ENCODE assay signal across 12 cellular contexts in the genomic region with DNA sequence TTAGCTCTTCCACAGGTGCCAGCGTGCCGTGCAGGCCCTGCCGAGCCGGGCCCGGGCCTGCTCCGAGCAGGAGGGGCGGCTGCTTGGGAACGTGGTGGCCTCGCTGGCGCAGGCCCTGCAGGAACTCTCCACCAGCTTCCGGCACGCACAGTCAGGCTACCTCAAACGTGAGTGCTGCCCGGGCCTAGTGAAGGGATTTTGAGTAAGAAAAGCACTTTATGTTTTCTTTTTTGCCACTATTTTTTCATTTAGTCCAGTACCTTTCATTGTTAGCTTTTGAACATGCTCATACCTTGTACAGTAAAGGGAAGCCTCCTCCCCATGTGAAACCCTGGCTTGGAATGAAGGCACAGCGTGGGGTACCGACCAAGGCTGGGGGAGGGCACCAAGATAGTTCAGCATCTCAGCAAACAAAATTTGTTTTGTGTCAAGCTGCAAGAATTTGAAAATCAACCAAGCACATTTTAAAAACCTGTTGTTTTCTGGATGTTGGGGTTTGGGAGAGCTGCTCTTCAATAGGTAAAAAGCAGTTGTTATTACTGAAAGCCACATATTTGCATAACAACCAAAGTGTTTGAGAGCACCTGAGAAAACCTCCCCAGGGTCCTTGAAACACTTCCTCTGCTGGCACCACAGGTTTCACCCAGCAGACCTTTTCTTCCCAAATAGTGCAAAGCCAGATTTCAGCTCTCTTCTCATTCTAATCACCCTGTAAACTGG. TPM values are rescaled to one million over a fixed set of nuclear protein-coding genes. Genes with fewer than 3 reads are reported as not detected.
DNase-seq lines count a peak whose midpoint lies in the region; ATAC-seq and TF ChIP-seq lines count a peak whose summit lies in the region.
"Had no signal": no experiment of that assay in that cellular context is flagged by ENCODE, and none has a peak within 500 bp of the region (broad histone marks: within the 10 kb centered on the region; RNA-seq: fewer than 3 reads in every experiment).

No MANE protein-coding gene starts in this region.

- H3K27me3 ChIP-seq in upper lobe of left lung (no peaks in the 10 kb centered on the region), gastrocnemius medialis (no peaks in the 10 kb centered on the region), HAP-1 (ENCODE audit: low read depth) (no peaks in the 10 kb centered on the region), stomach (no peaks in the 10 kb centered on the region)
- H3K27me3 ChIP-seq: ovary had no signal

- TF ChIP-seq EP300 in upper lobe of left lung (IDR thresholded peaks at IDR 0.05) (no peak), stomach (IDR thresholded peaks at IDR 0.05) (no peak)

- no peaks in the 10 kb centered on the region for H3K9me3 ChIP-seq in upper lobe of left lung
- H3K9me3 ChIP-seq in gastrocnemius medialis = no peaks in the 10 kb centered on the region
- no peaks in the 10 kb centered on the region for H3K9me3 ChIP-seq in HAP-1
- no peaks in the 10 kb centered on the region for H3K9me3 ChIP-seq in stomach
- H3K9me3 ChIP-seq: ovary had no signal

- in situ Hi-C loops in gastrocnemius medialis (cut with MboI; ENCODE audit: low sequenced_read_pairs in 4 of 4) = loop anchor here in 1 of 4 donors (25.0 kb wide), 1 partner anchor 1307 kb away; the partner anchor contains the start of gene RAE1
- in situ Hi-C loops in HAP-1 (cut with MboI; ENCODE audit: low sequenced_read_pairs) = no loop called here

- H3K4me3 Mint-ChIP-seq in activated naive CD4-positive, alpha-beta T cell treated with anti-CD3 and anti-CD28 coated beads, Interleukin-2, amount 10 ng/mL, durations not matched to agents 7 days and 5 days = no peak overlapping the region
- H3K4me3 Mint-ChIP-seq in activated naive CD4-positive, alpha-beta T cell treated with anti-CD3 and anti-CD28 coated beads for 36 hours = no peak overlapping the region
- H3K4me3 Mint-ChIP-seq in WTC11 = peak overlapping the region; percentile 49

- H3K27me3 Mint-ChIP-seq in activated naive CD4-positive, alpha-beta T cell treated with anti-CD3 and anti-CD28 coated beads, Interleukin-2, amount 10 ng/mL, durations not matched to agents 7 days and 5 days = no peaks in the 10 kb centered on the region
- H3K27me3 Mint-ChIP-seq in activated naive CD4-positive, alpha-beta T cell treated with anti-CD3 and anti-CD28 coated beads for 36 hours (ENCODE audit: low read depth) = no peaks in the 10 kb centered on the region
- no peaks in the 10 kb centered on the region for H3K27me3 Mint-ChIP-seq in WTC11 (ENCODE audit: low read depth)

- ATAC-seq in HG02938 (IDR thresholded peaks at IDR 0.05; ENCODE audit: unreplicated experiment) (peak; percentile 70), WTC11 (peak; percentile 78), upper lobe of left lung (ENCODE audit: low FRiP score in 2 of 2) (peak in 1 of 2 donors; percentile 57), gastrocnemius medialis (no peak)
- ATAC-seq: activated naive CD4-positive, alpha-beta T cell treated with anti-CD3 and anti-CD28 coated beads, Interleukin-2, amount 50 U/mL, for 72 hours had no signal

- intact Hi-C loops in activated naive CD4-positive, alpha-beta T cell treated with anti-CD3 and anti-CD28 coated beads for 36 hours (cut with micrococcal nuclease) = no loop called here
- intact Hi-C loops in gastrocnemius medialis (cut with DNase I; ENCODE audit: low total_unique reads) (no loop called here), stomach (cut with DNase I; ENCODE audit: low total_unique reads) (no loop called here)

- no peak for DNase-seq in activated naive CD4-positive, alpha-beta T cell treated with anti-CD3 and anti-CD28 coated beads, Interleukin-2, amount 10 ng/mL, durations not matched to agents 7 days and 5 days
- no peak for DNase-seq in activated naive CD4-positive, alpha-beta T cell treated with anti-CD3 and anti-CD28 coated beads for 36 hours
- DNase-seq in WTC11 (ENCODE audit: low spot score) (peak; percentile 73), upper lobe of left lung (peak; percentile 49 to 77), gastrocnemius medialis (no peak), HAP-1 (ENCODE audit: low spot score in 2 of 2) (no peak), stomach (no peak)
- DNase-seq: activated CD4-positive, CD25-positive, alpha-beta regulatory T cell treated with anti-CD3 and anti-CD28 coated beads, Interleukin-2, amount 50 U/mL, for 72 hours; hippocampal formation; ovary had no signal

- H3K4me3 ChIP-seq in upper lobe of left lung (no peak overlapping the region), gastrocnemius medialis (no peak overlapping the region), HAP-1 (no peak overlapping the region), stomach (no peak overlapping the region)
- H3K4me3 ChIP-seq: ovary had no signal

- POLR2A ChIA-PET in WTC11 (lab: Charles Lee) = interaction anchor here (0.6 to 3.2 kb wide), 11 partner anchors 9 to 260 kb away, joined by 3 to 22 read pairs (median 3); partner anchors contain the start of gene STX16

- H3K36me3 ChIP-seq in upper lobe of left lung = peaks cover 6 to 78% (median 41%) of the 10 kb centered on the region in 4 donors
- H3K36me3 ChIP-seq in gastrocnemius medialis = peaks cover 0 to 64% of the 10 kb centered on the region in 2 donors
- peaks cover 55% of the 10 kb centered on the region for H3K36me3 ChIP-seq in HAP-1 (replicated peaks)
- peaks cover 39 to 85% (median 73%) of the 10 kb centered on the region in 4 donors for H3K36me3 ChIP-seq in stomach
- H3K36me3 ChIP-seq: ovary had no signal

- WGBS in upper lobe of left lung, 2 donors = 54 to 76% methylated on average over 14 to 16 of the region's 16 CpGs
- 66 to 80% (median 79%) methylated on average over 15 to 16 of the region's 16 CpGs for WGBS in stomach, 5 donors

- H3K36me3 Mint-ChIP-seq in activated naive CD4-positive, alpha-beta T cell treated with anti-CD3 and anti-CD28 coated beads, Interleukin-2, amount 10 ng/mL, durations not matched to agents 7 days and 5 days = peaks cover 46% of the 10 kb centered on the region
- H3K36me3 Mint-ChIP-seq in activated naive CD4-positive, alpha-beta T cell treated with anti-CD3 and anti-CD28 coated beads for 36 hours (ENCODE audit: low read depth) = peaks cover 26% of the 10 kb centered on the region
- H3K36me3 Mint-ChIP-seq in WTC11 = peaks cover 40% of the 10 kb centered on the region

- TF ChIP-seq POLR2A in upper lobe of left lung (IDR thresholded peaks at IDR 0.05) (no peak), gastrocnemius medialis (IDR thresholded peaks at IDR 0.05) (no peak), stomach (IDR thresholded peaks at IDR 0.05) (no peak)

- H3K4me1 Mint-ChIP-seq in activated naive CD4-positive, alpha-beta T cell treated with anti-CD3 and anti-CD28 coated beads, Interleukin-2, amount 10 ng/mL, durations not matched to agents 7 days and 5 days = peaks cover 35% of the 10 kb centered on the region
- H3K4me1 Mint-ChIP-seq in activated naive CD4-positive, alpha-beta T cell treated with anti-CD3 and anti-CD28 coated beads for 36 hours (ENCODE audit: low read depth) = peaks cover 25% of the 10 kb centered on the region
- H3K4me1 Mint-ChIP-seq in WTC11 = peaks cover 81% of the 10 kb centered on the region

- H3K4me1 ChIP-seq in upper lobe of left lung (peaks cover 0 to 13% (median 6%) of the 10 kb centered on the region in 4 donors), gastrocnemius medialis (peaks cover 0 to 9% of the 10 kb centered on the region in 2 donors), HAP-1 (peaks cover 35% of the 10 kb centered on the region), stomach (no peaks in the 10 kb centered on the region)

- H3K9me3 Mint-ChIP-seq in activated naive CD4-positive, alpha-beta T cell treated with anti-CD3 and anti-CD28 coated beads, Interleukin-2, amount 10 ng/mL, durations not matched to agents 7 days and 5 days = no peaks in the 10 kb centered on the region
- H3K9me3 Mint-ChIP-seq in activated naive CD4-positive, alpha-beta T cell treated with anti-CD3 and anti-CD28 coated beads for 36 hours = no peaks in the 10 kb centered on the region
- no peaks in the 10 kb centered on the region for H3K9me3 Mint-ChIP-seq in WTC11
- H3K9me3 Mint-ChIP-seq: activated naive CD4-positive, alpha-beta T cell treated with anti-CD3 and anti-CD28 coated beads, Interleukin-2, amount 50 U/mL, for 72 hours had no signal

- TF ChIP-seq CTCF in WTC11 (IDR thresholded peaks at IDR 0.05) (no peak), upper lobe of left lung (IDR thresholded peaks at IDR 0.05) (no peak), gastrocnemius medialis (IDR thresholded peaks at IDR 0.05 in 4 of 5, conservative IDR thresholded peaks at IDR 0.05 in 1 of 5) (no peak), stomach (IDR thresholded peaks at IDR 0.05) (no peak)

- H3K27ac ChIP-seq in upper lobe of left lung (peak overlapping the region in 3 of 4 donors; percentile 7 to 63 (median 37)), gastrocnemius medialis (no peak overlapping the region), stomach (no peak overlapping the region)
- H3K27ac ChIP-seq: ovary had no signal

- H3K27ac Mint-ChIP-seq in activated naive CD4-positive, alpha-beta T cell treated with anti-CD3 and anti-CD28 coated beads, Interleukin-2, amount 10 ng/mL, durations not matched to agents 7 days and 5 days = peak overlapping the region; percentile 17
- no peak overlapping the region for H3K27ac Mint-ChIP-seq in activated naive CD4-positive, alpha-beta T cell treated with anti-CD3 and anti-CD28 coated beads for 36 hours
- H3K27ac Mint-ChIP-seq in WTC11 = peak overlapping the region; percentile 100
- H3K27ac Mint-ChIP-seq: activated naive CD4-positive, alpha-beta T cell treated with anti-CD3 and anti-CD28 coated beads, Interleukin-2, amount 50 U/mL, for 72 hours had no signal

- CTCF ChIA-PET in activated naive CD4-positive, alpha-beta T cell treated with anti-CD3 and anti-CD28 coated beads, Interleukin-2, amount 10 ng/mL, durations not matched to agents 7 days and 5 days (lab: Charles Lee) = interaction anchor here (0.9 kb wide), 1 partner anchor 18 kb away, joined by 3 read pairs; the partner anchor contains the start of gene STX16
- CTCF ChIA-PET in activated naive CD4-positive, alpha-beta T cell treated with anti-CD3 and anti-CD28 coated beads for 36 hours (lab: Charles Lee) = no interaction called here
- CTCF ChIA-PET in WTC11 (lab: Charles Lee) = interaction anchor here (1.2 to 3.2 kb wide), 10 partner anchors 10 to 362 kb away, joined by 3 to 42 read pairs (median 6); partner anchors contain the start of genes ATP5F1E, NPEPL1 and STX16

RNA-seq across cellular contexts. Expression of gene STX16, which starts 18.4 kb away (rescaled TPM):
- 100 to 1,000 TPM; 127 TPM for total RNA-seq in activated naive CD4-positive, alpha-beta T cell treated with anti-CD3 and anti-CD28 coated beads for 36 hours
- total RNA-seq in WTC11 (2021) = 89.1 to 116 TPM (median 113 TPM) in 3 replicates
- 100 to 1,000 TPM in 1 of 6 donors, 10 to 100 TPM in 5; 42.1 to 469 (median 64.7) TPM for total RNA-seq in upper lobe of left lung
- 10 to 100 TPM in 3 of 4 donors, 1 to 10 TPM in 1; 9.2 to 34.3 (median 20.4) TPM for total RNA-seq in gastrocnemius medialis
- 100 to 1,000 TPM in 2 of 5 donors, 10 to 100 TPM in 3; 30.4 to 179 (median 79.0) TPM for total RNA-seq in stomach
- polyA plus RNA-seq in stomach = 10 to 100 TPM; 12.8 to 38.0 (median 14.8) TPM

RNA-seq across cellular contexts. Expression of gene NPEPL1, which starts 23.2 kb away (rescaled TPM):
- 10 to 100 TPM; 14.3 to 14.5 TPM for total RNA-seq in activated naive CD4-positive, alpha-beta T cell treated with anti-CD3 and anti-CD28 coated beads for 36 hours
- total RNA-seq in WTC11 (2021) = 35.3 to 39.9 TPM (median 35.8 TPM) in 3 replicates
- total RNA-seq in upper lobe of left lung = 100 to 1,000 TPM in 1 of 6 donors, 10 to 100 TPM in 5; 19.4 to 198 (median 50.9) TPM
- total RNA-seq in gastrocnemius medialis = 10 to 100 TPM; 18.1 to 51.5 (median 34.3) TPM
- 100 to 1,000 TPM in 2 of 5 donors, 10 to 100 TPM in 3; 29.7 to 134 (median 60.7) TPM for total RNA-seq in stomach
- polyA plus RNA-seq in stomach = 10 to 100 TPM; 15.3 to 36.2 (median 27.8) TPM

Comparison
In these comparisons a context has a peak if more than half of its experiments do, and no peak if none do; other contexts are left out.
1. DNase-seq: peak in WTC11 (single experiment) and upper lobe of left lung (2 of 2); none in activated naive CD4-positive, alpha-beta T cell treated with anti-CD3 and anti-CD28 coated beads, Interleukin-2, amount 10 ng/mL, durations not matched to agents 7 days and 5 days (single experiment), activated naive CD4-positive, alpha-beta T cell treated with anti-CD3 and anti-CD28 coated beads for 36 hours (single experiment), gastrocnemius medialis (0 of 2), HAP-1 (0 of 2) and stomach (single experiment).
2. ATAC-seq: peak in HG02938 (single experiment) and WTC11 (single experiment); none in gastrocnemius medialis (0 of 2).
3. H3K27ac ChIP-seq: peak in upper lobe of left lung (3 of 4); none in gastrocnemius medialis (0 of 4) and stomach (0 of 5).